In genomic region chr1:204431310-204432184, GRCh38 we compare ENCODE assay signal across 8 cellular contexts. TPM values are rescaled to one million over a fixed set of nuclear protein-coding genes. Genes with fewer than 3 reads are reported as not detected.
DNase-seq lines count a peak whose midpoint lies in the region; ATAC-seq and TF ChIP-seq lines count a peak whose summit lies in the region.

No MANE protein-coding gene starts in this region.

- H3K4me3 ChIP-seq in WERI-Rb-1 (ENCODE audit: low read depth, low read length): no peak overlapping the region
- H3K4me3 ChIP-seq in brain microvascular endothelial cell (ENCODE audit: low read depth, low read length): no peak overlapping the region

- no peak overlapping the region for H3K27ac Mint-ChIP-seq in immature natural killer cell

- H3K9me3 Mint-ChIP-seq in immature natural killer cell: no peaks in the 10 kb centered on the region

- H3K9me3 ChIP-seq in WERI-Rb-1 (ENCODE audit: severe bottlenecking): no peaks in the 10 kb centered on the region

- peaks cover 24 to 57% (median 36%) of the 10 kb centered on the region in 3 donors for H3K36me3 Mint-ChIP-seq in immature natural killer cell

- ATAC-seq in HG02623 (IDR thresholded peaks at IDR 0.05; ENCODE audit: unreplicated experiment): no peak

- H3K27ac ChIP-seq in WERI-Rb-1 (no peak overlapping the region), brain microvascular endothelial cell (no peak overlapping the region)

- H3K27me3 ChIP-seq in WERI-Rb-1 (ENCODE audit: insufficient read depth, low read depth, severe bottlenecking) (no peaks in the 10 kb centered on the region), brain microvascular endothelial cell (replicated peaks) (no peaks in the 10 kb centered on the region)

- H3K36me3 ChIP-seq in WERI-Rb-1 (no peaks in the 10 kb centered on the region), brain microvascular endothelial cell (replicated peaks) (no peaks in the 10 kb centered on the region)

- in situ Hi-C loops in brain microvascular endothelial cell (cut with HindIII; ENCODE audit: low pct_ligation_motif_present, low sequenced_read_pairs): no loop called here

- TF ChIP-seq CTCF in WERI-Rb-1 (IDR thresholded peaks at IDR 0.05; ENCODE audit: low read depth, low read length) (peak; percentile 99), brain microvascular endothelial cell (IDR thresholded peaks at IDR 0.05; ENCODE audit: low read depth, low read length, missing control alignments) (peak; percentile 99)

- H3K4me1 Mint-ChIP-seq in immature natural killer cell: no peaks in the 10 kb centered on the region

- H3K27me3 Mint-ChIP-seq in immature natural killer cell (ENCODE audit: low read depth in 3 of 3): peaks cover 0 to 1% (median 1%) of the 10 kb centered on the region in 3 donors

- DNase-seq in DMS 273 (lab: John Stamatoyannopoulos, UW; ENCODE audit: unreplicated experiment) (peak; percentile 85), DMS 273 treated with DMSO at 0.1 percent for 48 hours (lab: John Stamatoyannopoulos, UW) (no peak), NCI-H2107 treated with DMSO at 0.1 percent for 48 hours (lab: John Stamatoyannopoulos, UW; ENCODE audit: unreplicated experiment) (peak; percentile 22), WERI-Rb-1 (peak; percentile 94), brain microvascular endothelial cell (peak; percentile 77), immature natural killer cell (peak; percentile 60 to 68 (median 68))
- DNase-seq in stimulated activated CD4-positive, alpha-beta T cell treated with anti-CD3 and anti-CD28 coated beads, Interleukin-15, amount 100 ng/mL, for 1 hour (ENCODE audit: low read depth in 1 of 2, low spot score in 1 of 2): peak; percentile 46 to 70

- H3K4me3 Mint-ChIP-seq in immature natural killer cell: no peak overlapping the region

RNA-seq across cellular contexts. Expression of gene PPP1R15B, which starts 19.9 kb away (rescaled TPM):
- polyA plus RNA-seq in immature natural killer cell: 10 to 100 TPM; 13.5 to 23.0 (median 17.3) TPM
